ENCODE assay signal across 23 cellular contexts in genomic region chr11:3738723-3739122, GRCh38.
"Had no signal": no experiment of that assay in that cellular context is flagged by ENCODE, and none has a peak within 500 bp of the region (broad histone marks: within the 10 kb centered on the region; RNA-seq: fewer than 3 reads in every experiment).

No MANE protein-coding gene starts in this region.

- H3K4me3 ChIP-seq: breast epithelium, coronary artery, lung, neural progenitor cell, smooth muscle cell, thyroid gland, upper lobe of right lung had no signal

- H3K9me3 Mint-ChIP-seq: activated naive CD8-positive, alpha-beta T cell treated with anti-CD3 and anti-CD28 coated beads for 36 hours; activated T-helper 2 cell treated with anti-CD3 and anti-CD28 coated beads, Interferon-gamma antibody, Interleukin-2, Interleukin-4, amounts not matched to agents 10 μg/mL and 5 μg/mL and 100 μg/mL, durations not matched to agents 14 hours and 24 hours and 36 hours; endodermal cell; mesothelial cell of epicardium; naive thymus-derived CD8-positive, alpha-beta T cell; neural progenitor cell had no signal

- H3K4me3 Mint-ChIP-seq: activated naive CD8-positive, alpha-beta T cell treated with anti-CD3 and anti-CD28 coated beads for 36 hours; endodermal cell; mesothelial cell of epicardium; naive thymus-derived CD8-positive, alpha-beta T cell; neural progenitor cell had no signal

- H3K4me1 ChIP-seq: breast epithelium, neural progenitor cell, thyroid gland had no signal

- H3K9me3 ChIP-seq: breast epithelium, thyroid gland, upper lobe of right lung had no signal

- ATAC-seq: naive thymus-derived CD8-positive, alpha-beta T cell; upper lobe of right lung had no signal

- H3K27ac Mint-ChIP-seq: activated naive CD8-positive, alpha-beta T cell treated with anti-CD3 and anti-CD28 coated beads for 36 hours; activated T-helper 2 cell treated with anti-CD3 and anti-CD28 coated beads, Interferon-gamma antibody, Interleukin-2, Interleukin-4, amounts not matched to agents 10 μg/mL and 5 μg/mL and 100 μg/mL, durations not matched to agents 14 hours and 24 hours and 36 hours; endodermal cell; neural progenitor cell had no signal

- H3K9ac ChIP-seq: neural progenitor cell had no signal

- FAIRE-seq: TTC549 had no signal

- H3K4me1 Mint-ChIP-seq: activated naive CD8-positive, alpha-beta T cell treated with anti-CD3 and anti-CD28 coated beads for 36 hours; endodermal cell; mesothelial cell of epicardium; neural progenitor cell had no signal

- H3K27me3 ChIP-seq: breast epithelium, neural progenitor cell, thyroid gland, upper lobe of right lung had no signal

- H3K27ac ChIP-seq: coronary artery, neural progenitor cell, thyroid gland, upper lobe of right lung, WERI-Rb-1 had no signal

- DNase-seq: activated CD4-positive, alpha-beta T cell treated with anti-CD3 and anti-CD28 coated beads for 1 hour; activated CD4-positive, alpha-beta T cell treated with anti-CD3 and anti-CD28 coated beads, Interleukin-2, amount 50 U/mL, for 4 hours; activated naive CD4-positive, alpha-beta T cell treated with Interleukin-2 at 50 U/mL for 16 hours; activated naive CD8-positive, alpha-beta T cell treated with anti-CD3 and anti-CD28 coated beads for 36 hours; amniotic stem cell; endodermal cell; naive thymus-derived CD8-positive, alpha-beta T cell; stimulated activated CD4-positive, alpha-beta T cell treated with anti-CD3 and anti-CD28 coated beads, Interleukin-2, amount 100 ng/mL, for 48 hours; stimulated activated CD8-positive, alpha-beta memory T cell treated with anti-CD3 and anti-CD28 coated beads, Interleukin-4, amount 100 ng/mL, for 48 hours; stimulated activated naive CD4-positive, alpha-beta T cell; substantia nigra; T-helper 1 cell; thyroid gland; upper lobe of right lung; WERI-Rb-1 had no signal

- H2AFZ ChIP-seq: neural progenitor cell had no signal

- H3K4me2 ChIP-seq: neural progenitor cell, smooth muscle cell had no signal

- H3K27me3 Mint-ChIP-seq: activated naive CD8-positive, alpha-beta T cell treated with anti-CD3 and anti-CD28 coated beads for 36 hours; naive thymus-derived CD8-positive, alpha-beta T cell had no signal
